17 cellular contexts compared by ENCODE assay signal in the genomic region with DNA sequence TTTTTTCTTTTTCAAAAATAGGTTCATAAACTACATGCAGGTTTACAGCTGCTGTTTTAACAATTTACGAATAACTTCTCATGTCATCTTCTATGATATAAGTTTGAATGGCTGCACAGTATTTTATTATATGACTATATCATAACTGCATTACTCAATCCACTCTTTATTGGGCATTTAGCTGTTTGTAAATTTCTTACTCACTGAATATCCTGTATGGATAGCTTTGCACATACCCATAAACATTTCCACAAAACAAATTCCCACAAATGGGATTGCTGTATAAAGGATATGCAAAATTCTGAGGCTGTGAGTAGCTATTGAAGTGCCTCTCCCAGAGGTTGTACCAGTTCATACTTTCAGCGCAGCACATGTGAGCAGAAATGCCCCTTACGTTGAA. TPM values are rescaled to one million over a fixed set of nuclear protein-coding genes. Genes with fewer than 3 reads are reported as not detected.
DNase-seq lines count a peak whose midpoint lies in the region; ATAC-seq and TF ChIP-seq lines count a peak whose summit lies in the region.
"Had no signal": no experiment of that assay in that cellular context is flagged by ENCODE, and none has a peak within 500 bp of the region (broad histone marks: within the 10 kb centered on the region; RNA-seq: fewer than 3 reads in every experiment).

No MANE protein-coding gene starts in this region.

- H3K9ac ChIP-seq in PC-3 (ENCODE audit: low read length) (peak overlapping the region; percentile 56), mesenchymal stem cell (ENCODE audit: low read length) (no peak overlapping the region)
- H3K9ac ChIP-seq: BLaER1 treated with 17β-estradiol and CSF1 and Interleukin-3, amounts not matched to agents 10 nM and 100 nM had no signal

- POLR2A ChIA-PET in PC-3 (lab: Charles Lee; ENCODE audit: unreplicated experiment): no interaction called here

- H2AFZ ChIP-seq in PC-3 (ENCODE audit: low read length): no peak overlapping the region
- no peak overlapping the region for H2AFZ ChIP-seq in mesenchymal stem cell (ENCODE audit: low read depth, low read length)

- no peak for TF ChIP-seq CTCF in PC-3 (conservative IDR thresholded peaks at IDR 0.05; ENCODE audit: low read depth, low read length)

- H2BK120ac ChIP-seq in mesenchymal stem cell (ENCODE audit: low read depth, low read length): no peak overlapping the region

- H3K79me2 ChIP-seq in PC-3 (ENCODE audit: low read length): no peaks in the 10 kb centered on the region

- WGBS in mesenchymal stem cell: 91% methylated on average over 2 of the region's 3 CpGs

- H3F3A ChIP-seq in PC-3 (ENCODE audit: low read length, unreplicated experiment): no peaks in the 10 kb centered on the region

- H3K4me1 ChIP-seq in PC-3 (ENCODE audit: insufficient read depth, low read length): peaks cover 16% of the 10 kb centered on the region
- no peaks in the 10 kb centered on the region for H3K4me1 ChIP-seq in mesenchymal stem cell (ENCODE audit: control insufficient read depth, insufficient read depth, low read depth, low read length)
- H3K4me1 ChIP-seq: A549; BLaER1 treated with 17β-estradiol and CSF1 and Interleukin-3, amounts not matched to agents 10 nM and 100 nM; Caco-2 had no signal

- H3K36me3 ChIP-seq in PC-3 (ENCODE audit: low read depth, low read length) (peaks cover 7% of the 10 kb centered on the region; the same call in 1 of the 2 replicates), mesenchymal stem cell (ENCODE audit: control insufficient read depth in 1 of 2, insufficient read depth in 2 of 2, low read depth in 1 of 2, low read length in 2 of 2) (peaks cover 16 to 86% of the 10 kb centered on the region in 2 experiments)
- H3K36me3 ChIP-seq: BLaER1 treated with 17β-estradiol and CSF1 and Interleukin-3, amounts not matched to agents 10 nM and 100 nM had no signal

- H3K9me3 ChIP-seq in PC-3 (ENCODE audit: low read length) (no peaks in the 10 kb centered on the region), mesenchymal stem cell (ENCODE audit: control insufficient read depth, low read length) (no peaks in the 10 kb centered on the region)
- H3K9me3 ChIP-seq: A549; BLaER1 treated with 17β-estradiol and CSF1 and Interleukin-3, amounts not matched to agents 10 nM and 100 nM; Caco-2 had no signal

- H2BK12ac ChIP-seq in mesenchymal stem cell (ENCODE audit: low read length in 2 of 2): no peak overlapping the region

- no peak overlapping the region for H3K23ac ChIP-seq in mesenchymal stem cell (ENCODE audit: low read length in 2 of 2)

- H3K4me3 ChIP-seq in PC-3 (ENCODE audit: low read length) (no peak overlapping the region), mesenchymal stem cell (ENCODE audit: insufficient read depth in 1 of 2, low read depth in 1 of 2, low read length in 2 of 2) (no peak overlapping the region)
- H3K4me3 ChIP-seq: A549; BLaER1 treated with 17β-estradiol and CSF1 and Interleukin-3, amounts not matched to agents 10 nM and 100 nM had no signal

- no peak overlapping the region for H4K8ac ChIP-seq in mesenchymal stem cell (ENCODE audit: low read length)

- no peak overlapping the region for H4K91ac ChIP-seq in mesenchymal stem cell (ENCODE audit: low read length)

- no peak overlapping the region for H2BK15ac ChIP-seq in mesenchymal stem cell (ENCODE audit: low read depth, poor library complexity, severe bottlenecking)

- ATAC-seq in PC-3: peak; percentile 78
- ATAC-seq in HG03342 (IDR thresholded peaks at IDR 0.05; ENCODE audit: unreplicated experiment): no peak
- ATAC-seq: A549; CD8-positive, alpha-beta T cell had no signal

- DNase-seq in PC-3 (peak; percentile 33), epithelial cell of prostate (ENCODE audit: low read depth, low spot score) (no peak), mesenchymal stem cell (no peak), NCI-H2029 (lab: John Stamatoyannopoulos, UW) (no peak), NCI-H82 (lab: John Stamatoyannopoulos, UW) (no peak)
- DNase-seq: AML-193; Caco-2; Calu3; CD4-positive, alpha-beta T cell; CD8-positive, alpha-beta T cell; DMS79 treated with DMSO at 0.1 percent for 48 hours; GF-D8 had no signal

- peaks cover 21% of the 10 kb centered on the region for H3K79me1 ChIP-seq in mesenchymal stem cell (replicated peaks; ENCODE audit: low read length, poor library complexity, severe bottlenecking)

- H3K4me2 ChIP-seq in PC-3 (ENCODE audit: low read length) (0 out of 2 replicates have a peak overlapping the region, but pooled peaks have one; percentile 3), mesenchymal stem cell (ENCODE audit: low read length, poor library complexity, severe bottlenecking) (no peak overlapping the region)
- H3K4me2 ChIP-seq: A549; BLaER1 treated with 17β-estradiol and CSF1 and Interleukin-3, amounts not matched to agents 10 nM and 100 nM had no signal

- H4K20me1 ChIP-seq in PC-3 (ENCODE audit: low read length): no peaks in the 10 kb centered on the region
- H4K20me1 ChIP-seq: BLaER1 treated with 17β-estradiol and CSF1 and Interleukin-3, amounts not matched to agents 10 nM and 100 nM had no signal

- no peak overlapping the region for H3K14ac ChIP-seq in mesenchymal stem cell (ENCODE audit: low read length in 2 of 2)

- peak overlapping the region; percentile 88 for H3K27ac ChIP-seq in PC-3 (ENCODE audit: low read length)
- peak overlapping the region; percentile 40 for H3K27ac ChIP-seq in epithelial cell of prostate
- no peak overlapping the region for H3K27ac ChIP-seq in mesenchymal stem cell (ENCODE audit: low read length, poor library complexity, severe bottlenecking)
- H3K27ac ChIP-seq: 22Rv1; A549; BLaER1 treated with 17β-estradiol and CSF1 and Interleukin-3, amounts not matched to agents 10 nM and 100 nM; C4-2B had no signal

- no TSS peak for BruUV-seq in PC-3 (replicated peaks; lab: Mats Ljungman, UMichigan)

- H2BK5ac ChIP-seq in mesenchymal stem cell (ENCODE audit: low read depth, low read length, poor library complexity, severe bottlenecking): peak overlapping the region; percentile 47

- no peaks in the 10 kb centered on the region for H3K9me2 ChIP-seq in PC-3 (replicated peaks; ENCODE audit: low read length)

- H2AK5ac ChIP-seq in mesenchymal stem cell (ENCODE audit: low read length, severe bottlenecking): no peak overlapping the region

- CTCF ChIA-PET in PC-3 (lab: Charles Lee): no interaction called here

- no peak overlapping the region for H3K18ac ChIP-seq in mesenchymal stem cell (ENCODE audit: low read depth in 1 of 2, low read length in 2 of 2)

- H3K4ac ChIP-seq in mesenchymal stem cell (ENCODE audit: low read depth in 1 of 2, low read length in 2 of 2): no peak overlapping the region

- no peaks in the 10 kb centered on the region for H3K27me3 ChIP-seq in PC-3 (ENCODE audit: low read length)
- no peaks in the 10 kb centered on the region for H3K27me3 ChIP-seq in mesenchymal stem cell (ENCODE audit: control insufficient read depth in 1 of 2, insufficient read depth in 1 of 2, low read length in 2 of 2)
- H3K27me3 ChIP-seq: BLaER1 treated with 17β-estradiol and CSF1 and Interleukin-3, amounts not matched to agents 10 nM and 100 nM had no signal

- intact Hi-C loops in PC-3 (cut with micrococcal nuclease): no loop called here

RNA-seq across cellular contexts. Expression of gene TTC23, which starts 25.0 kb away (rescaled TPM):
- total RNA-seq in PC-3 (2014; rRNA removed): 8.2 and 10.4 TPM in 2 replicates
- polyA plus RNA-seq in mesenchymal stem cell (2013, experiment 1 of 2): 17.5 TPM
- 17.1 TPM for polyA plus RNA-seq in mesenchymal stem cell (2013, experiment 2 of 2)

RNA-seq across cellular contexts. Expression of gene LRRC28, which starts 26.9 kb away (rescaled TPM):
- total RNA-seq in PC-3 (2014; rRNA removed): 10.6 and 14.9 TPM in 2 replicates
- polyA plus RNA-seq in mesenchymal stem cell (2013, experiment 1 of 2): 17.9 TPM
- polyA plus RNA-seq in mesenchymal stem cell (2013, experiment 2 of 2): 18.1 TPM
